Comparison of ENCODE assay signal across 36 cellular contexts in the genomic region with DNA sequence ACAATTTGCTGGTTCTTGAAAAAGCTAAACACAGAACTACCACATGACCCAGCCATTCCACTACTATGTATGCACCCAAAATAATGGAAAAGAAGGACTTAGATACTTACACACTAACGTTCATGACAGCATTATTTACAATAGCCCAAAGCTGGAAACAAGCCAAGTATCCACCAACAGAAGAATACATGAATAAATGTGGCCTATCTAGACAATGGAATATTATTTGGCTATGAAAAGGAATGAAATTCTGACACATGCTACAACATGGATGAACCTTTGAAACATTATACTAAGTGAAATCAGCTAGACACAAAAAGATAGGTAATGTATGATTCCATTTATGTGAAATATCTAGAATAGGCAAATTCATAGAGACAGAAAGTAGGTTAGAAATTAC.
"Had no signal": no experiment of that assay in that cellular context is flagged by ENCODE, and none has a peak within 500 bp of the region (broad histone marks: within the 10 kb centered on the region; RNA-seq: fewer than 3 reads in every experiment).

No MANE protein-coding gene starts in this region.

- H3K27me3 Mint-ChIP-seq: activated CD8-positive, alpha-beta T cell treated with anti-CD3 and anti-CD28 coated beads for 36 hours had no signal

- H3K36me3 Mint-ChIP-seq: activated CD4-positive, alpha-beta memory T cell treated with anti-CD3 and anti-CD28 coated beads for 36 hours; activated naive CD4-positive, alpha-beta T cell treated with anti-CD3 and anti-CD28 coated beads, Interleukin-2, amount 50 U/mL, for 72 hours; activated naive CD8-positive, alpha-beta T cell treated with anti-CD3 and anti-CD28 coated beads for 36 hours had no signal

- H3K9me3 ChIP-seq: adrenal gland, body of pancreas, breast epithelium had no signal

- FAIRE-seq: astrocyte, colon, TTC549 had no signal

- H3K4me3 ChIP-seq: adrenal gland, body of pancreas, breast epithelium, coronary artery had no signal

- H3K9me3 Mint-ChIP-seq: activated CD4-positive, alpha-beta memory T cell treated with anti-CD3 and anti-CD28 coated beads for 36 hours; activated CD4-positive, alpha-beta T cell treated with anti-CD3 and anti-CD28 coated beads, Interleukin-2, amount 10 ng/mL, durations not matched to agents 24 days and 14 days; activated CD8-positive, alpha-beta T cell treated with anti-CD3 and anti-CD28 coated beads for 36 hours; activated naive CD4-positive, alpha-beta T cell treated with anti-CD3 and anti-CD28 coated beads for 36 hours; activated naive CD4-positive, alpha-beta T cell treated with anti-CD3 and anti-CD28 coated beads, Interleukin-2, amount 50 U/mL, for 72 hours; activated naive CD8-positive, alpha-beta T cell treated with anti-CD3 and anti-CD28 coated beads for 36 hours; activated T-cell treated with anti-CD3 and anti-CD28 coated beads, Interleukin-2, amount 50 U/mL, for 4 hours; activated T-cell treated with anti-CD3 and anti-CD28 coated beads, Interleukin-2, amount 50 U/mL, for 72 hours; activated T-helper 1 cell treated with anti-CD3 and anti-CD28 coated beads, Interleukin-12 subunit alpha, Interleukin-12 subunit beta, Interleukin-2, Interleukin-4 antibody, amounts not matched to agents 30 ng/mL and 10 ng/mL and 1 ng/mL, durations not matched to agents 14 hours and 24 hours and 36 hours; activated T-helper 17 cell treated with anti-CD3 and anti-CD28 coated beads, Interleukin-2, amount 50 U/mL, for 72 hours; T-helper 2 cell treated with Interferon-gamma antibody and Interleukin-4, amounts not matched to agents 5 μg/mL and 100 μg/mL, for 36 hours had no signal

- H3K4me3 Mint-ChIP-seq: activated B cell treated with CpG ODN at 0.5 μM for 24 hours; activated CD4-positive, alpha-beta memory T cell treated with anti-CD3 and anti-CD28 coated beads for 36 hours; activated CD4-positive, alpha-beta T cell treated with anti-CD3 and anti-CD28 coated beads, Interleukin-2, amount 10 ng/mL, durations not matched to agents 24 days and 14 days; activated CD8-positive, alpha-beta T cell treated with anti-CD3 and anti-CD28 coated beads for 36 hours; activated naive CD4-positive, alpha-beta T cell treated with anti-CD3 and anti-CD28 coated beads for 36 hours; activated naive CD8-positive, alpha-beta T cell treated with anti-CD3 and anti-CD28 coated beads for 36 hours; activated T-cell treated with anti-CD3 and anti-CD28 coated beads, Interleukin-2, amount 50 U/mL, for 4 hours; activated T-cell treated with anti-CD3 and anti-CD28 coated beads, Interleukin-2, amount 50 U/mL, for 72 hours; activated T-helper 1 cell treated with anti-CD3 and anti-CD28 coated beads, Interleukin-12 subunit alpha, Interleukin-12 subunit beta, Interleukin-2, Interleukin-4 antibody, amounts not matched to agents 30 ng/mL and 10 ng/mL and 1 ng/mL, durations not matched to agents 14 hours and 24 hours and 36 hours; activated T-helper 17 cell treated with anti-CD3 and anti-CD28 coated beads, Interleukin-2, amount 50 U/mL, for 72 hours; T-helper 2 cell treated with Interferon-gamma antibody and Interleukin-4, amounts not matched to agents 5 μg/mL and 100 μg/mL, for 36 hours had no signal

- H3K4me1 Mint-ChIP-seq: activated B cell treated with CpG ODN at 0.5 μM for 24 hours; activated CD4-positive, alpha-beta T cell treated with anti-CD3 and anti-CD28 coated beads, Interleukin-2, amount 10 ng/mL, durations not matched to agents 24 days and 14 days; activated naive CD8-positive, alpha-beta T cell treated with anti-CD3 and anti-CD28 coated beads for 36 hours; activated T-helper 17 cell treated with anti-CD3 and anti-CD28 coated beads, Interleukin-2, amount 50 U/mL, for 72 hours had no signal

- DNase-seq: activated B cell treated with CpG ODN at 0.5 μM for 24 hours; activated CD4-positive, alpha-beta memory T cell treated with anti-CD3 and anti-CD28 coated beads for 36 hours; activated CD4-positive, alpha-beta T cell treated with anti-CD3 and anti-CD28 coated beads for 4 hours; activated CD4-positive, alpha-beta T cell treated with anti-CD3 and anti-CD28 coated beads, Interleukin-2, amount 10 ng/mL, durations not matched to agents 24 days and 14 days; activated CD4-positive, alpha-beta T cell treated with anti-CD3 and anti-CD28 coated beads, Interleukin-2, amount 50 U/mL, for 1 hour; activated CD4-positive, alpha-beta T cell treated with anti-CD3 and anti-CD28 coated beads, Interleukin-2, amount 50 U/mL, for 4 hours; activated CD4-positive, CD25-positive, alpha-beta regulatory T cell treated with anti-CD3 and anti-CD28 coated beads, Interleukin-2, amount 50 U/mL, for 72 hours; activated CD8-positive, alpha-beta memory T cell treated with anti-CD3 and anti-CD28 coated beads, Interleukin-2, amount 50 U/mL, for 4 hours; activated CD8-positive, alpha-beta T cell treated with anti-CD3 and anti-CD28 coated beads for 36 hours; activated effector memory CD4-positive, alpha-beta T cell treated with anti-CD3 and anti-CD28 coated beads, Interleukin-2, amount 50 U/mL, for 16 hours; activated gamma-delta T cell treated with Interleukin-2 at 50 U/mL for 16 hours; activated naive CD4-positive, alpha-beta T cell; activated naive CD4-positive, alpha-beta T cell treated with anti-CD3 and anti-CD28 coated beads for 36 hours; activated naive CD4-positive, alpha-beta T cell treated with anti-CD3 and anti-CD28 coated beads, Interleukin-2, amount 50 U/mL, for 16 hours; activated naive CD8-positive, alpha-beta T cell treated with anti-CD3 and anti-CD28 coated beads for 36 hours; activated T-cell treated with anti-CD3 and anti-CD28 coated beads for 4 hours; activated T-cell treated with anti-CD3 and anti-CD28 coated beads, Interleukin-2, amount 50 U/mL, for 1 hour; activated T-cell treated with anti-CD3 and anti-CD28 coated beads, Interleukin-2, amount 50 U/mL, for 4 hours; activated T-cell treated with anti-CD3 and anti-CD28 coated beads, Interleukin-2, amount 50 U/mL, for 72 hours; adrenal gland; amniotic stem cell; aorta; body of pancreas; brain microvascular endothelial cell; central memory CD4-positive, alpha-beta T cell; T-helper 9 cell had no signal

- H3K36me3 ChIP-seq: adrenal gland, brain microvascular endothelial cell, breast epithelium had no signal

- H3K27ac ChIP-seq: adrenal gland, body of pancreas, brain microvascular endothelial cell, breast epithelium, coronary artery, VCaP had no signal

- ATAC-seq: activated CD8-positive, alpha-beta T cell treated with anti-CD3 and anti-CD28 coated beads for 36 hours; activated naive CD4-positive, alpha-beta T cell treated with anti-CD3 and anti-CD28 coated beads, Interleukin-2, amount 50 U/mL, for 72 hours; activated T-cell treated with anti-CD3 and anti-CD28 coated beads, Interleukin-2, amount 50 U/mL, for 4 hours; activated T-cell treated with anti-CD3 and anti-CD28 coated beads, Interleukin-2, amount 50 U/mL, for 72 hours; activated T-helper 17 cell treated with anti-CD3 and anti-CD28 coated beads, Interleukin-2, amount 50 U/mL, for 72 hours; body of pancreas had no signal

- H3K27ac Mint-ChIP-seq: activated B cell treated with CpG ODN at 0.5 μM for 24 hours; activated CD4-positive, alpha-beta memory T cell treated with anti-CD3 and anti-CD28 coated beads for 36 hours; activated CD4-positive, alpha-beta T cell treated with anti-CD3 and anti-CD28 coated beads, Interleukin-2, amount 10 ng/mL, durations not matched to agents 24 days and 14 days; activated CD8-positive, alpha-beta T cell treated with anti-CD3 and anti-CD28 coated beads for 36 hours; activated naive CD4-positive, alpha-beta T cell treated with anti-CD3 and anti-CD28 coated beads for 36 hours; activated naive CD4-positive, alpha-beta T cell treated with anti-CD3 and anti-CD28 coated beads, Interleukin-2, amount 50 U/mL, for 72 hours; activated naive CD8-positive, alpha-beta T cell treated with anti-CD3 and anti-CD28 coated beads for 36 hours; activated T-cell treated with anti-CD3 and anti-CD28 coated beads, Interleukin-2, amount 50 U/mL, for 72 hours; activated T-helper 1 cell treated with anti-CD3 and anti-CD28 coated beads, Interleukin-12 subunit alpha, Interleukin-12 subunit beta, Interleukin-2, Interleukin-4 antibody, amounts not matched to agents 30 ng/mL and 10 ng/mL and 1 ng/mL, durations not matched to agents 14 hours and 24 hours and 36 hours; activated T-helper 17 cell treated with anti-CD3 and anti-CD28 coated beads, Interleukin-2, amount 50 U/mL, for 72 hours; T-helper 2 cell treated with Interferon-gamma antibody and Interleukin-4, amounts not matched to agents 5 μg/mL and 100 μg/mL, for 36 hours had no signal

- H3K4me1 ChIP-seq: adrenal gland, breast epithelium had no signal

- H3K27me3 ChIP-seq: adrenal gland, body of pancreas, brain microvascular endothelial cell, breast epithelium had no signal
